Comparison of ENCODE assay signal across 25 cellular contexts in genomic region chr20:21519136-21519584, GRCh38. TPM values are rescaled to one million over a fixed set of nuclear protein-coding genes. Genes with fewer than 3 reads are reported as not detected.
DNase-seq lines count a peak whose midpoint lies in the region; ATAC-seq and TF ChIP-seq lines count a peak whose summit lies in the region.
"Had no signal": no experiment of that assay in that cellular context is flagged by ENCODE, and none has a peak within 500 bp of the region (broad histone marks: within the 10 kb centered on the region; RNA-seq: fewer than 3 reads in every experiment).

No MANE protein-coding gene starts in this region.

- H3K14ac ChIP-seq in H9 (ENCODE audit: insufficient read depth, low read length), result no peak overlapping the region

- H2AFZ ChIP-seq in H9 (ENCODE audit: low read length) (no peak overlapping the region), PC-9 (no peak overlapping the region)

- no peak overlapping the region for H3K27ac ChIP-seq in H9 (ENCODE audit: insufficient read length, low read depth, low read length)
- H3K27ac ChIP-seq in PC-9, result no peak overlapping the region
- H3K27ac ChIP-seq: ascending aorta, lower lobe of right lung, stomach, tibial nerve had no signal

- H3K79me2 ChIP-seq in H9 (ENCODE audit: insufficient read depth, low read length) (no peaks in the 10 kb centered on the region), PC-9 (ENCODE audit: low read depth) (no peaks in the 10 kb centered on the region)

- ATAC-seq in T-helper 17 cell (no peak), GM21515 (IDR thresholded peaks at IDR 0.05; ENCODE audit: unreplicated experiment) (no peak)
- ATAC-seq: activated CD4-positive, CD25-positive, alpha-beta regulatory T cell treated with anti-CD3 and anti-CD28 coated beads, Interleukin-2, amount 50 U/mL, for 24 hours; K562; mucosa of descending colon; PC-3 had no signal

- H3F3A ChIP-seq in PC-9 (ENCODE audit: insufficient read depth, low read depth), result no peaks in the 10 kb centered on the region

- H3K4me2 ChIP-seq in H9 (ENCODE audit: insufficient read depth, insufficient read length, low read length) (no peak overlapping the region), PC-9 (no peak overlapping the region)

- H2BK5ac ChIP-seq in H9 (ENCODE audit: insufficient read length, low read length), result no peak overlapping the region

- H3K4ac ChIP-seq in H9 (ENCODE audit: low read depth, low read length), result no peak overlapping the region

- intact Hi-C loops in PC-9 (cut with micrococcal nuclease; ENCODE audit: unreplicated experiment), result no loop called here

- no peak overlapping the region for H3K23ac ChIP-seq in H9 (ENCODE audit: insufficient read length, low read depth, low read length)

- no peak overlapping the region for H2AK5ac ChIP-seq in H9 (ENCODE audit: insufficient read length, low read length)

- H3K9me3 Mint-ChIP-seq in H9, result peaks cover 0 to 6% of the 10 kb centered on the region in 2 experiments; a peak in 3 of 5 replicates
- H3K9me3 Mint-ChIP-seq: dendritic cell treated with granulocyte-macrophage colony-stimulating factor and Interleukin-4, amounts not matched to agents 40 ng/mL and 50 ng/mL, for 4 days had no signal

- BruUV-seq in PC-9 (replicated peaks; lab: Mats Ljungman, UMichigan), result no TSS peak

- peaks cover 36% of the 10 kb centered on the region for H3K23me2 ChIP-seq in H9 (ENCODE audit: insufficient read length, low read depth, low read length, poor library complexity, severe bottlenecking)

- H3K4me3 Mint-ChIP-seq in H9, result 0 out of 5 replicates have a peak overlapping the region, but pooled peaks of 1 of the 2 experiments have one; percentile 8
- no peak overlapping the region for H3K4me3 Mint-ChIP-seq in T-helper 17 cell
- H3K4me3 Mint-ChIP-seq: activated naive CD8-positive, alpha-beta T cell; dendritic cell treated with granulocyte-macrophage colony-stimulating factor and Interleukin-4, amounts not matched to agents 40 ng/mL and 50 ng/mL, for 4 days had no signal

- H4K20me1 ChIP-seq in H9 (ENCODE audit: control insufficient read depth, insufficient read depth, insufficient read length) (no peaks in the 10 kb centered on the region), PC-9 (ENCODE audit: insufficient read depth) (no peaks in the 10 kb centered on the region)

- POLR2A ChIA-PET in PC-9 (lab: Charles Lee; ENCODE audit: unreplicated experiment), result no interaction called here

- H4K5ac ChIP-seq in H9 (ENCODE audit: insufficient read length, low read depth, low read length), result no peak overlapping the region

- CTCF ChIA-PET in PC-9 (lab: Charles Lee), result no interaction called here

- H4K8ac ChIP-seq in H9 (replicated peaks; ENCODE audit: insufficient read length, low read depth, low read length), result no peak overlapping the region

- no peak overlapping the region for H3K18ac ChIP-seq in H9 (ENCODE audit: insufficient read length, low read depth, low read length)

- H3K56ac ChIP-seq in H9 (ENCODE audit: insufficient read length, low read depth, low read length), result no peak overlapping the region

- no peak overlapping the region; a peak in 1 of 7 replicates for H3K27ac Mint-ChIP-seq in H9
- peak overlapping the region; percentile 81 for H3K27ac Mint-ChIP-seq in T-helper 17 cell
- H3K27ac Mint-ChIP-seq: CD14-positive monocyte; dendritic cell treated with granulocyte-macrophage colony-stimulating factor and Interleukin-4, amounts not matched to agents 40 ng/mL and 50 ng/mL, for 4 days had no signal

- peaks cover 3% of the 10 kb centered on the region; the same call in 1 of the 2 replicates for H3K4me1 ChIP-seq in H9 (ENCODE audit: insufficient read depth, low read length)
- H3K4me1 ChIP-seq in mucosa of stomach (ENCODE audit: control insufficient read depth, insufficient read depth, low read length), result no peaks in the 10 kb centered on the region
- no peaks in the 10 kb centered on the region for H3K4me1 ChIP-seq in PC-9 (replicated peaks; ENCODE audit: insufficient read depth)

- no peak overlapping the region for H2BK12ac ChIP-seq in H9 (ENCODE audit: insufficient read length, low read depth, low read length)

- H3K9ac ChIP-seq in H9 (ENCODE audit: extremely low read depth, insufficient read length, low read length) (no peak overlapping the region), mucosa of stomach (ENCODE audit: low read length) (peak overlapping the region; percentile 22)

- H3K27me3 Mint-ChIP-seq in H9 (ENCODE audit: low read depth), result peaks cover 96% of the 10 kb centered on the region
- H3K27me3 Mint-ChIP-seq in T-helper 17 cell, result peaks cover 72% of the 10 kb centered on the region

- H3K27me3 ChIP-seq in H9 (ENCODE audit: insufficient read depth, low read length) (peaks cover 87% of the 10 kb centered on the region), mucosa of stomach (ENCODE audit: control insufficient read depth, insufficient read depth, low read length) (peaks cover 96% of the 10 kb centered on the region), PC-9 (ENCODE audit: insufficient read depth, low read depth) (peaks cover 57% of the 10 kb centered on the region)

- no peak overlapping the region for H4K91ac ChIP-seq in H9 (ENCODE audit: insufficient read length, low read depth, low read length)

- no peak overlapping the region for H2BK20ac ChIP-seq in H9 (ENCODE audit: low read depth, low read length, poor library complexity, severe bottlenecking)

- no peaks in the 10 kb centered on the region for H3K9me2 ChIP-seq in PC-9 (ENCODE audit: insufficient read depth)

- H3K9me3 ChIP-seq in H9 (ENCODE audit: control insufficient read depth, low read depth, low read length) (no peaks in the 10 kb centered on the region), T-helper 17 cell (ENCODE audit: control insufficient read depth, low read length, poor library complexity, severe bottlenecking) (no peaks in the 10 kb centered on the region), mucosa of stomach (ENCODE audit: control insufficient read depth, low read length) (no peaks in the 10 kb centered on the region), PC-9 (ENCODE audit: insufficient read depth, low read depth) (no peaks in the 10 kb centered on the region)
- H3K9me3 ChIP-seq: ascending aorta, lower lobe of right lung, mucosa of descending colon, stomach, tibial nerve had no signal

- TF ChIP-seq CTCF in H9 (conservative IDR thresholded peaks at IDR 0.05) (no peak), PC-9 (conservative IDR thresholded peaks at IDR 0.05) (no peak)

- no peak overlapping the region for H3T11ph ChIP-seq in H9 (ENCODE audit: low read length)

- peaks cover 55 to 66% of the 10 kb centered on the region in 2 experiments for H3K4me1 Mint-ChIP-seq in H9
- peaks cover 29% of the 10 kb centered on the region for H3K4me1 Mint-ChIP-seq in T-helper 17 cell

- WGBS in H9 (ENCODE audit: extremely low coverage, insufficient read length, low lambda C conversion rate), result no CpG with 5 or more reads among the region's 14 CpGs

- DNase-seq in activated CD4-positive, alpha-beta T cell treated with anti-CD3 and anti-CD28 coated beads for 48 hours, result peak; percentile 11
- no peak for DNase-seq in activated CD4-positive, alpha-beta T cell treated with anti-CD3 and anti-CD28 coated beads for 1 hour
- DNase-seq in H9 (peak; percentile 27), T-helper 17 cell (no peak), AG20443 (ENCODE audit: low spot score) (no peak), PC-9 (no peak)
- DNase-seq: central memory CD4-positive, alpha-beta T cell; mucosa of descending colon; PC-3; Right ventricle myocardium superior; stimulated activated CD4-positive, alpha-beta T cell treated with anti-CD3 and anti-CD28 coated beads, Interleukin-15, amount 100 ng/mL, for 24 hours; stomach had no signal

- H3K36me3 Mint-ChIP-seq in H9 (ENCODE audit: insufficient read depth in 1 of 3, low read depth in 3 of 3) (no peaks in the 10 kb centered on the region; a peak in 1 of 7 replicates), T-helper 17 cell (ENCODE audit: low read depth) (peaks cover 12% of the 10 kb centered on the region)
- H3K36me3 Mint-ChIP-seq: activated naive CD8-positive, alpha-beta T cell had no signal

- H3K79me1 ChIP-seq in H9 (ENCODE audit: insufficient read depth, low read depth, low read length, poor library complexity, severe bottlenecking), result no peaks in the 10 kb centered on the region

- H2BK15ac ChIP-seq in H9 (ENCODE audit: low read depth, low read length), result no peak overlapping the region

- H3K36me3 ChIP-seq in mucosa of stomach (ENCODE audit: control insufficient read depth, insufficient read depth, low read length), result no peaks in the 10 kb centered on the region
- no peaks in the 10 kb centered on the region for H3K36me3 ChIP-seq in PC-9 (ENCODE audit: low read depth)
- H3K36me3 ChIP-seq: ascending aorta, lower lobe of right lung, stomach, tibial nerve had no signal

- no peak overlapping the region for H3K4me3 ChIP-seq in mucosa of stomach (ENCODE audit: low read length)
- H3K4me3 ChIP-seq in PC-9, result no peak overlapping the region
- H3K4me3 ChIP-seq: ascending aorta, K562, lower lobe of right lung, mucosa of descending colon, stomach, tibial nerve had no signal

- no peak overlapping the region for H2BK120ac ChIP-seq in H9 (ENCODE audit: low read depth, low read length, poor library complexity, severe bottlenecking)

RNA-seq across cellular contexts. Expression of gene NKX2-2, which starts 5.3 kb away (rescaled TPM):
- total RNA-seq in H9 (2021) (0.11 TPM in 1 of 2 replicates, not detected in the other), T-helper 17 cell (not detected), PC-9 (2021) (not detected in 2 replicates)
- total RNA-seq: activated CD8-positive, alpha-beta memory T cell treated with anti-CD3 and anti-CD28 coated beads for 36 hours; ascending aorta; K562; kidney epithelial cell; lower lobe of right lung; MCF 10A; PC-3; Right ventricle myocardium superior; tibial nerve had no signal

Comparison
In these comparisons a context has a peak if more than half of its experiments do, and no peak if none do; other contexts are left out.
1. DNase-seq: peak in activated CD4-positive, alpha-beta T cell treated with anti-CD3 and anti-CD28 coated beads for 48 hours (single experiment) and H9 (single experiment); none in activated CD4-positive, alpha-beta T cell treated with anti-CD3 and anti-CD28 coated beads for 1 hour (single experiment), T-helper 17 cell (0 of 3), AG20443 (single experiment) and PC-9 (0 of 2).